8 cellular contexts compared by ENCODE assay signal in the genomic region with DNA sequence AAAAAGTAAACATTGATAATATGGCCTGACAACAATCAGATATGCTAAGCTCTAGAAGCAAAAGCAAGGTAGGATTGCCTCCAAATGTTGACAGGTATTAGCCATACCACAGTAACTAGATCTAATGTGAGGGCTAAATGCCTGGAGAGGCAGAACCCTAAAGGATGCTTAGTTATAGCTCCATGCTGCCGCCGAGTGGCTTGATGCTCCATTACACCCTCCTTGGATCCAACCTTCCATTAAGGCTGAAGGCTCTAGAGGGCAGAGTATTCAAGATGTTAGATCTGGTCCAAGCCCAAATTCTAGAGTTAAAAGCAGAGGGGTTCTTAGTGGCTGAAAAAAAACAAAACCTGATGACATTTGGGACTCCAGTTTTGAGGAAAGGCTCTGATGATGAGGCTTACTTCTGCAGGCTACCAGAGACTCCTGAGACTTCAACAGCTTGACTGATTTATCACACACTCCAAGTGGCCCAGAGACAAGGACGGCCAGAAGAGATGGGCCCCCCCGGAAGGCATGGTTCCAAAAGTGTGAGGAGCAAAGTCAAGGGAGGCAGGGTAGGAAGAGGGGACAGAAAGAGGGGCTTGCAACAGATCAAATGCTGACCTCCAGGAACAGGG. TPM values are rescaled to one million over a fixed set of nuclear protein-coding genes. Genes with fewer than 3 reads are reported as not detected.
A peak's percentile ranks its signal among the peaks of the same experiment; 100 is the strongest.
DNase-seq lines count a peak whose midpoint lies in the region; ATAC-seq and TF ChIP-seq lines count a peak whose summit lies in the region.

No MANE protein-coding gene starts in this region.

- peaks cover 2% of the 10 kb centered on the region; the same call in 1 of the 2 replicates for H3K4me1 Mint-ChIP-seq in WTC11

- H3K27ac Mint-ChIP-seq in WTC11, result peak overlapping the region; percentile 32; the same call in 1 of the 2 replicates

- CTCF ChIA-PET in WTC11 (lab: Charles Lee), result interaction anchor here (0.6 to 2.2 kb wide), 33 partner anchors 8 to 732 kb away, joined by 3 to 16 read pairs (median 4); partner anchors contain the start of gene ZC3H13

- no peaks in the 10 kb centered on the region for H3K36me3 Mint-ChIP-seq in WTC11

- TF ChIP-seq CTCF in WTC11 (IDR thresholded peaks at IDR 0.05), result peak; percentile 61; the same call in 1 of the 2 replicates
- peak; percentile 98 for TF ChIP-seq CTCF in cardiac fibroblast (IDR thresholded peaks at IDR 0.05; ENCODE audit: low read depth, low read length)

- ATAC-seq in HG02884 (IDR thresholded peaks at IDR 0.05; ENCODE audit: unreplicated experiment), result peak; percentile 40
- peak; percentile 98 for ATAC-seq in WTC11
- peak; percentile 78 for ATAC-seq in left lobe of liver

- no peaks in the 10 kb centered on the region for H3K27me3 Mint-ChIP-seq in WTC11 (ENCODE audit: low read depth)

- POLR2A ChIA-PET in WTC11 (lab: Charles Lee), result interaction anchor here (0.7 kb wide), 1 partner anchor 22 kb away, joined by 3 read pairs; no protein-coding TSS in a partner anchor

- H3K4me3 ChIP-seq in cardiac fibroblast (replicated peaks in 1 of 2; ENCODE audit: low read depth in 2 of 2, low read length in 2 of 2), result no peak overlapping the region

- H3K4me3 Mint-ChIP-seq in WTC11, result no peak overlapping the region

- H3K9me3 Mint-ChIP-seq in WTC11, result no peaks in the 10 kb centered on the region

- peak; percentile 58 for DNase-seq in DMS79 treated with DMSO at 0.1 percent for 48 hours (lab: John Stamatoyannopoulos, UW)
- DNase-seq in DMS79 (lab: John Stamatoyannopoulos, UW), result no peak
- peak; percentile 27 for DNase-seq in NCI-H2171 treated with DMSO at 0.1 percent for 48 hours (lab: John Stamatoyannopoulos, UW)
- peak; percentile 83 for DNase-seq in WTC11 (ENCODE audit: low spot score)
- peak; percentile 83 to 84 for DNase-seq in cardiac fibroblast (ENCODE audit: low read depth in 2 of 2)
- peak; percentile 83 for DNase-seq in left lobe of liver (ENCODE audit: low spot score)
- peak; percentile 41 to 65 (median 48) for DNase-seq in stimulated activated CD4-positive, alpha-beta T cell treated with anti-CD3 and anti-CD28 coated beads, TNF-alpha, amount 100 ng/mL, for 24 hours (ENCODE audit: low read depth in 3 of 3)

TF ChIP-seq in WTC11, 78 proteins besides CTCF, POLR2A, EP300 and RAD21:
- TF ChIP-seq RELA (CRISPR knock-in tag; IDR thresholded peaks at IDR 0.05; ENCODE audit: borderline replicate concordance), result no peak
- TF ChIP-seq, protein P1, sequence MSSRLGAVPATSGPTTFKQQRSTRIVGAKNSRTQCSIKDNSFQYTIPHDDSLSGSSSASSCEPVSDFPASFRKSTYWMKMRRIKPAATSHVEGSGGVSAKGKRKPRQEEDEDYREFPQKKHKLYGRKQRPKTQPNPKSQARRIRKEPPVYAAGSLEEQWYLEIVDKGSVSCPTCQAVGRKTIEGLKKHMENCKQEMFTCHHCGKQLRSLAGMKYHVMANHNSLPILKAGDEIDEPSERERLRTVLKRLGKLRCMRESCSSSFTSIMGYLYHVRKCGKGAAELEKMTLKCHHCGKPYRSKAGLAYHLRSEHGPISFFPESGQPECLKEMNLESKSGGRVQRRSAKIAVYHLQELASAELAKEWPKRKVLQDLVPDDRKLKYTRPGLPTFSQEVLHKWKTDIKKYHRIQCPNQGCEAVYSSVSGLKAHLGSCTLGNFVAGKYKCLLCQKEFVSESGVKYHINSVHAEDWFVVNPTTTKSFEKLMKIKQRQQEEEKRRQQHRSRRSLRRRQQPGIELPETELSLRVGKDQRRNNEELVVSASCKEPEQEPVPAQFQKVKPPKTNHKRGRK (CRISPR knock-in tag; IDR thresholded peaks at IDR 0.05; ENCODE audit: borderline replicate concordance), result no peak
- no peak for TF ChIP-seq JAZF1 (CRISPR knock-in tag; IDR thresholded peaks at IDR 0.05)
- TF ChIP-seq ZNF396 (CRISPR knock-in tag; IDR thresholded peaks at IDR 0.05; ENCODE audit: borderline replicate concordance), result no peak
- no peak for TF ChIP-seq GABPB1 (CRISPR knock-in tag; IDR thresholded peaks at IDR 0.05)
- no peak for TF ChIP-seq SP1 (CRISPR knock-in tag; conservative IDR thresholded peaks at IDR 0.05)
- TF ChIP-seq E2F4 (CRISPR knock-in tag; IDR thresholded peaks at IDR 0.05; ENCODE audit: borderline replicate concordance, low read depth), result no peak
- TF ChIP-seq, protein P2, sequence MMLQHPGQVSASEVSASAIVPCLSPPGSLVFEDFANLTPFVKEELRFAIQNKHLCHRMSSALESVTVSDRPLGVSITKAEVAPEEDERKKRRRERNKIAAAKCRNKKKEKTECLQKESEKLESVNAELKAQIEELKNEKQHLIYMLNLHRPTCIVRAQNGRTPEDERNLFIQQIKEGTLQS (CRISPR knock-in tag; conservative IDR thresholded peaks at IDR 0.05), result no peak
- no peak for TF ChIP-seq ZNF138 (CRISPR knock-in tag; conservative IDR thresholded peaks at IDR 0.05)
- TF ChIP-seq NFYB (CRISPR knock-in tag; conservative IDR thresholded peaks at IDR 0.05; ENCODE audit: low read depth), result no peak
- TF ChIP-seq, protein P3, sequence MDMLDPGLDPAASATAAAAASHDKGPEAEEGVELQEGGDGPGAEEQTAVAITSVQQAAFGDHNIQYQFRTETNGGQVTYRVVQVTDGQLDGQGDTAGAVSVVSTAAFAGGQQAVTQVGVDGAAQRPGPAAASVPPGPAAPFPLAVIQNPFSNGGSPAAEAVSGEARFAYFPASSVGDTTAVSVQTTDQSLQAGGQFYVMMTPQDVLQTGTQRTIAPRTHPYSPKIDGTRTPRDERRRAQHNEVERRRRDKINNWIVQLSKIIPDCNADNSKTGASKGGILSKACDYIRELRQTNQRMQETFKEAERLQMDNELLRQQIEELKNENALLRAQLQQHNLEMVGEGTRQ (CRISPR knock-in tag; IDR thresholded peaks at IDR 0.05), result no peak
- TF ChIP-seq, protein P4, sequence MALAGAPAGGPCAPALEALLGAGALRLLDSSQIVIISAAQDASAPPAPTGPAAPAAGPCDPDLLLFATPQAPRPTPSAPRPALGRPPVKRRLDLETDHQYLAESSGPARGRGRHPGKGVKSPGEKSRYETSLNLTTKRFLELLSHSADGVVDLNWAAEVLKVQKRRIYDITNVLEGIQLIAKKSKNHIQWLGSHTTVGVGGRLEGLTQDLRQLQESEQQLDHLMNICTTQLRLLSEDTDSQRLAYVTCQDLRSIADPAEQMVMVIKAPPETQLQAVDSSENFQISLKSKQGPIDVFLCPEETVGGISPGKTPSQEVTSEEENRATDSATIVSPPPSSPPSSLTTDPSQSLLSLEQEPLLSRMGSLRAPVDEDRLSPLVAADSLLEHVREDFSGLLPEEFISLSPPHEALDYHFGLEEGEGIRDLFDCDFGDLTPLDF (CRISPR knock-in tag; IDR thresholded peaks at IDR 0.05), result no peak
- no peak for TF ChIP-seq CDX4 (CRISPR knock-in tag; IDR thresholded peaks at IDR 0.05; ENCODE audit: borderline replicate concordance)

RNA-seq across cellular contexts. Expression of gene CPB2, which starts 21.8 kb away (rescaled TPM):
- total RNA-seq in WTC11 (2021) (0.21 to 0.33 TPM in 2 of 3 replicates, not detected in the other), left lobe of liver (607 TPM)

RNA-seq across cellular contexts. Expression of gene LCP1, which starts 55.3 kb away (rescaled TPM):
- total RNA-seq in WTC11 (2021) (2.7 to 3.7 TPM (median 3.2 TPM) in 3 replicates), left lobe of liver (20.7 TPM)

Comparison
In these comparisons a context has a peak if more than half of its experiments do, and no peak if none do; other contexts are left out.
1. ATAC-seq: peak in every context shown above with its lines; median percentile 98 in WTC11; 78 in left lobe of liver; 40 in HG02884.
2. RNA of gene CPB2, which starts 21.8 kb away (total RNA-seq): 607 TPM in left lobe of liver (single experiment); 0.21 to 0.33 TPM in WTC11; every median in the first group is over 100 times any median in the second.